ENCODE assay signal across 2 cellular contexts in the genomic region with DNA sequence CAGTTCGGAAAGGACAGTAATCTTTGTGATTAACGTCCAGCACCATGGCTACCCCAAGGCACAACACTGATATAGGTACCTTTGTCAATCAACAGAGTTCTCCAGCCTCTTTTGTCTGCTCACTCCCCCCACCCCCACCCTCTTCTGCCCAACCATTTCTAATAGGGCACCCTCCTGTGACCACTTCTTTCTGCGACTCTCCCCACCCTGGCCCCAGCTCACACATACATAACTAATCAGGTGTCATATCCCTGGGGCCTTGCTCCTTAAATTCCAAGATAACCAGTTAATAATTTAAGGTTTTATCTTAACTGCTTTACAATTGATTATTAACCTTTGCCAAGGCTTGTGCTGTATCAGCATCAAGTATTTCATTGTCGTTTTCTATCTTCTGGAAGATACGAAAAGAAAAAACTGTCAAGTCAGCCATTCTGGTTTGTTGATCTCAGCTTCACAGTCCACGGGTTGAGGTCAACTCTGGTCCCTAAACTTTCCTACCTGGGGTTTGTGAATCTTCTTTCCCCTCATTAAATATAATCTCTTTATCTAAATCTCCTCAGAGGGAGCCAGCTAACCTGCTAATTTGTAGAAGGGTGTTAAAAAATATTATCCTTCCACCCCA.
A peak's percentile ranks its signal among the peaks of the same experiment; 100 is the strongest.
TF ChIP-seq lines count a peak whose summit lies in the region.

No MANE protein-coding gene starts in this region.

TF ChIP-seq in IMR-90, 13 proteins besides CTCF, POLR2A, EP300 and RAD21:
- TF ChIP-seq CHD1 (IDR thresholded peaks at IDR 0.05; ENCODE audit: low read depth, low read length) (no peak), MAFK (IDR thresholded peaks at IDR 0.05; ENCODE audit: low read depth, low read length) (peak; percentile 92)

TF ChIP-seq in H1, 55 proteins besides CTCF, POLR2A, EP300 and RAD21:
- TF ChIP-seq MAFK (IDR thresholded peaks at IDR 0.05; ENCODE audit: low read depth, low read length) (peak; percentile 63), NANOG (IDR thresholded peaks at IDR 0.05; ENCODE audit: insufficient read depth, low read depth, low read length, poor library complexity, severe bottlenecking) (no peak), YY1 (IDR thresholded peaks at IDR 0.05; ENCODE audit: low read depth, low read length) (no peak)
